In the genomic region with DNA sequence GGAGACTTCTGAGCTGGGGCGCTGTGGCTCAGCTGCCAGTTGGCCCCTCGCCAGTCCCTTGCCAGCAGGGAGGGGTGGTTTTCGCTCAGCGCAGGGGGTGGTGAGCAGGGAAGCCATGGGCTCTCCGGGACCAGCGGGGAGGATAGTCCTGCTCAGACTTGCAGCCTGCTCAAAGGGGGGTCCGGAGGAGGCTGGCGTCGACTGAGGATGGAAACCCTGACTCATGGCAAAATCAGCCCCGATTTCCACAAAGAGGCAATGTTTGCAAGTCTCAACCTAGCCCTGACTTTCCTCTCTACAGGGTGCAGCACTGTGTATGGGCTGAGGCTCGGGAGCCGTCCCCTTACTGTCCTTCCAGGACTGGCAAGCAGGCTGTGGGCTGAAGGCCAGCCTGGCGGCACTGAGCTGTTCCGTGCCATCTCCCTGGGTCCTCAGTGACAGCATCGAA, we compare ENCODE assay signal across 8 cellular contexts. TPM values are rescaled to one million over a fixed set of nuclear protein-coding genes. Genes with fewer than 3 reads are reported as not detected.
DNase-seq lines count a peak whose midpoint lies in the region; ATAC-seq and TF ChIP-seq lines count a peak whose summit lies in the region.

No MANE protein-coding gene starts in this region.

- H2AK5ac ChIP-seq in trophoblast cell (ENCODE audit: low read length) = no peak overlapping the region

- H2BK12ac ChIP-seq in trophoblast cell (ENCODE audit: low read length) = no peak overlapping the region

- no peak overlapping the region for H4K8ac ChIP-seq in trophoblast cell (ENCODE audit: low read depth, low read length)

- no peak overlapping the region for H3K18ac ChIP-seq in trophoblast cell (ENCODE audit: low read length)

- no peak overlapping the region for H3K23ac ChIP-seq in trophoblast cell (ENCODE audit: low read length)

- no peak overlapping the region for H4K12ac ChIP-seq in trophoblast cell (ENCODE audit: low read depth, low read length)

- H2AFZ ChIP-seq in trophoblast cell (ENCODE audit: insufficient read depth, low read length, poor library complexity) = no peak overlapping the region

- no peaks in the 10 kb centered on the region for H3K4me1 ChIP-seq in trophoblast cell (ENCODE audit: control insufficient read depth in 1 of 2, insufficient read depth in 2 of 2, low read length in 2 of 2)

- H3K79me2 ChIP-seq in trophoblast cell (ENCODE audit: control insufficient read depth, insufficient read depth, low read length, poor library complexity) = no peaks in the 10 kb centered on the region

- H3K4ac ChIP-seq in trophoblast cell (ENCODE audit: low read depth, low read length) = no peak overlapping the region

- H3K4me2 ChIP-seq in trophoblast cell (ENCODE audit: low read length) = no peak overlapping the region

- no peaks in the 10 kb centered on the region for H3K27me3 ChIP-seq in trophoblast cell (ENCODE audit: insufficient read depth, low read length)

- H3K27ac ChIP-seq in C4-2B (peak overlapping the region; percentile 68), epithelial cell of prostate (peak overlapping the region; percentile 99), trophoblast cell (ENCODE audit: low read depth, low read length) (no peak overlapping the region)

- no CpG with 5 or more reads among the region's 15 CpGs for WGBS in trophoblast cell (ENCODE audit: extremely low coverage, insufficient coverage, insufficient read length)

- no peak overlapping the region for H4K91ac ChIP-seq in trophoblast cell (ENCODE audit: low read depth, low read length)

- H3K79me1 ChIP-seq in trophoblast cell (ENCODE audit: low read length) = peaks cover 2% of the 10 kb centered on the region

- ATAC-seq in HG03457 (IDR thresholded peaks at IDR 0.05; ENCODE audit: unreplicated experiment) = no peak

- no peak overlapping the region for H3K9ac ChIP-seq in trophoblast cell (ENCODE audit: low read length)

- no peak overlapping the region for H2BK120ac ChIP-seq in trophoblast cell (ENCODE audit: insufficient read depth, low read length, poor library complexity)

- TF ChIP-seq CTCF in C4-2B (conservative IDR thresholded peaks at IDR 0.05) = no peak

- no peak overlapping the region for H3K14ac ChIP-seq in trophoblast cell (ENCODE audit: low read length)

- no peak overlapping the region for H2BK5ac ChIP-seq in trophoblast cell (ENCODE audit: low read depth, low read length, poor library complexity)

- peak overlapping the region; percentile 20 for H3K4me3 ChIP-seq in trophoblast cell (ENCODE audit: low read depth, low read length)

- H3K36me3 ChIP-seq in trophoblast cell (ENCODE audit: control insufficient read depth in 1 of 2, insufficient read depth in 2 of 2, low read length in 2 of 2) = peaks cover 80 to 85% of the 10 kb centered on the region in 2 experiments

- peaks cover 1% of the 10 kb centered on the region for H3K9me3 ChIP-seq in trophoblast cell (ENCODE audit: insufficient read depth, low read depth, low read length)

- peak; percentile 92 for DNase-seq in NCI-H345 (lab: John Stamatoyannopoulos, UW)
- DNase-seq in epithelial cell of prostate (ENCODE audit: low read depth, low spot score) = peak; percentile 99
- DNase-seq in trophoblast cell = no peak
- DNase-seq in NK-92 treated with Interleukin-12 subunit alpha and Interleukin-12 subunit beta, amount 100 ng/mL, for 24 hours (lab: John Stamatoyannopoulos, UW) = no peak
- DNase-seq in stimulated activated CD4-positive, alpha-beta T cell treated with anti-CD3 and anti-CD28 coated beads, Interleukin-12 subunit alpha, Interleukin-12 subunit beta, amount 100 ng/mL, for 4 hours = no peak
- no peak for DNase-seq in stimulated activated CD4-positive, alpha-beta T cell treated with anti-CD3 and anti-CD28 coated beads, Interleukin-2, amount 100 ng/mL, for 48 hours

RNA-seq across cellular contexts. Expression of a gene that starts 35.1 kb away (rescaled TPM):
- 1,067 and 1,077 TPM in 2 replicates for polyA plus RNA-seq in trophoblast cell (2013)

Comparison
In these comparisons a context has a peak if more than half of its experiments do, and no peak if none do; other contexts are left out.
1. DNase-seq: peak in NCI-H345 (single experiment) and epithelial cell of prostate (single experiment); none in trophoblast cell (0 of 2), NK-92 treated with Interleukin-12 subunit alpha and Interleukin-12 subunit beta, amount 100 ng/mL, for 24 hours (single experiment), stimulated activated CD4-positive, alpha-beta T cell treated with anti-CD3 and anti-CD28 coated beads, Interleukin-12 subunit alpha, Interleukin-12 subunit beta, amount 100 ng/mL, for 4 hours (single experiment) and stimulated activated CD4-positive, alpha-beta T cell treated with anti-CD3 and anti-CD28 coated beads, Interleukin-2, amount 100 ng/mL, for 48 hours (0 of 2).